Comparison of ENCODE assay signal across 8 cellular contexts in the genomic region with DNA sequence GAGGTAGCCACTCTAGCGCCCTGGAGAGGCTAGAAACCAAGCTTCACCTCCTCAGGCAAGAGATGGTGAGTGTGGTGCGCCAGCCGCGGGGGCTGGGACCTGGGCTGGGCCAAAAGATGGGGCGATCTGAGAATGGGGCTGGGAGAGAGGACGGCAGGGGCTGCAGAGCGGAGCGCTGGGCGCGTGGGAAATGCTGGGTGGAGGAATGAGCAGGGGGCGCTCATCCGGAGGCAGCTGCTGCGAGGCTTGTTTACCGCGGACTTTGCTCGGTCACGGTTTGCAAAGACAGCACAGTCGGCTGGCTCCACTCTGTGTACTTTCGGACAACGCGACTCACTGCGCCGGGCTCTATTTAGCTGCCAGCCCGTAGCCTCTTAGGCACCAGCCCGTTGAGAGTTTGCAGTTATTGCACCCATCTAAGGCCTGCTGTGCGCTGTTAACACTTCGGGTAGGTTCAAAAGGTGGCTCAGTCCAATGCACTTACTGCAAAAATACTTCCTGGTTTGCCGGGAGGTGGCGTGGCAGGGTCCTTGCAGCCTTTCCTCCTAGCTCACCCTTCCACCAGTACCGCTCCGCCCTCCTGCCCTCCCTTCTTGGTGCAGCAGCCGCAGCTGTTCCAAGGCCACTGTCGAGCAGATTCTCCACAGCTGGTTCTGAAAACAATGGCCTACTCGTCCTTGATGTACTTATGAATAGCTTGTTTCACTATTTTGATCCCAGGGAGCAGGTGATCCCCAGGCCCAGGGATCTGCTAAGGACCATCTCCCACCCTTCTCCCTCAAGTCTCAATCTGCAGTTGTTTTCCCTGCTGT. TPM values are rescaled to one million over a fixed set of nuclear protein-coding genes. Genes with fewer than 3 reads are reported as not detected.
DNase-seq lines count a peak whose midpoint lies in the region; ATAC-seq and FAIRE-seq lines count a peak whose summit lies in the region.

No MANE protein-coding gene starts in this region.

- peak; percentile 83 for DNase-seq in D341Med (ENCODE audit: low spot score)
- DNase-seq in HT1080 (ENCODE audit: low read depth), result peak; percentile 89
- peak; percentile 17 for DNase-seq in NOMO-1 treated with DMSO at 0.1 percent for 48 hours (lab: John Stamatoyannopoulos, UW; ENCODE audit: unreplicated experiment)
- DNase-seq in cerebellar nuclear complex (lab: John Stamatoyannopoulos, UW), result peak; percentile 12 to 60
- peak; percentile 88 for DNase-seq in small intestine
- DNase-seq in mesenteric fat pad (ENCODE audit: low spot score), result no peak

- no peaks in the 10 kb centered on the region for H3K36me3 ChIP-seq in small intestine (ENCODE audit: control insufficient read depth in 2 of 2, insufficient read depth in 2 of 2, low read length in 2 of 2)

- no peaks in the 10 kb centered on the region for H3K4me1 ChIP-seq in small intestine (ENCODE audit: control insufficient read depth in 2 of 2, insufficient read depth in 1 of 2, low read depth in 1 of 2, low read length in 1 of 2)

- H3K9me3 ChIP-seq in small intestine (ENCODE audit: control insufficient read depth, low read depth), result no peaks in the 10 kb centered on the region

- 0 to 1% (median 0%) methylated on average over 34 of the region's 34 CpGs for WGBS in small intestine, 3 donors

- FAIRE-seq in islet of Langerhans (lab: Jason Lieb, UNC), result peak; percentile 95
- no peak for FAIRE-seq in small intestine (lab: Jason Lieb, UNC)

- ATAC-seq in GM19468 (IDR thresholded peaks at IDR 0.05; ENCODE audit: extremely low read depth, unreplicated experiment), result peak; percentile 50

- peak overlapping the region; percentile 71 to 80 for H3K4me3 ChIP-seq in small intestine (ENCODE audit: low read depth in 1 of 2, low read length in 2 of 2)

- peak overlapping the region; percentile 89 to 92 for H3K27ac ChIP-seq in small intestine (ENCODE audit: low read depth in 1 of 2, low read length in 1 of 2)

- no peaks in the 10 kb centered on the region for H3K27me3 ChIP-seq in small intestine (ENCODE audit: control insufficient read depth in 2 of 2, insufficient read depth in 2 of 2, low read length in 2 of 2)

RNA-seq across cellular contexts. Expression of gene LURAP1L, which starts 1.3 kb away (rescaled TPM):
- total RNA-seq in HT1080 (2014; rRNA removed; shearing (Covaris generic)), result 10.0 and 13.5 TPM in 2 replicates
- polyA plus RNA-seq in HT1080 (2015; cell fraction: cytosol; rRNA removed), result 19.6 and 21.7 TPM in 2 replicates
- 15.0 and 20.1 TPM in 2 replicates for polyA plus RNA-seq in HT1080 (2015; cell fraction: nucleus; rRNA removed)
- polyA plus RNA-seq in small intestine, result 1 to 10 TPM; 3.5 to 8.8 (median 4.2) TPM
- total RNA-seq in mesenteric fat pad, result 21.7 TPM
